Comparison of ENCODE assay signal across 17 cellular contexts in genomic region chr14:87629788-87630187, GRCh38.
DNase-seq lines count a peak whose midpoint lies in the region; ATAC-seq and TF ChIP-seq lines count a peak whose summit lies in the region.
"Had no signal": no experiment of that assay in that cellular context is flagged by ENCODE, and none has a peak within 500 bp of the region (broad histone marks: within the 10 kb centered on the region; RNA-seq: fewer than 3 reads in every experiment).

No MANE protein-coding gene starts in this region.

- H2AFZ ChIP-seq in Karpas-422 (ENCODE audit: low read length): no peak overlapping the region

- TF ChIP-seq CTCF in sigmoid colon (IDR thresholded peaks at IDR 0.05): no peak
- TF ChIP-seq CTCF in Calu3 (IDR thresholded peaks at IDR 0.05; ENCODE audit: unreplicated experiment): no peak

- H3K27ac ChIP-seq in Karpas-422 (ENCODE audit: low read length) (no peak overlapping the region), angular gyrus (ENCODE audit: low read depth, low read length) (peak overlapping the region; percentile 11), mesodermal cell (ENCODE audit: low read depth, low read length, severe bottlenecking) (peak overlapping the region; percentile 55), sigmoid colon (peak overlapping the region in 2 of 4 donors; percentile 21 to 37)
- H3K27ac ChIP-seq: SJCRH30 had no signal

- H4K20me1 ChIP-seq in Karpas-422 (ENCODE audit: insufficient read depth, low read depth, low read length): no peaks in the 10 kb centered on the region

- TF ChIP-seq EP300 in sigmoid colon (IDR thresholded peaks at IDR 0.05): no peak

- H3K27me3 Mint-ChIP-seq in Calu3 (ENCODE audit: unreplicated experiment): peaks cover 19% of the 10 kb centered on the region
- H3K27me3 Mint-ChIP-seq: IgD-negative memory B cell, T-cell had no signal

- peaks cover 3% of the 10 kb centered on the region for H3K9me3 Mint-ChIP-seq in Calu3 (ENCODE audit: low read depth, unreplicated experiment)

- H3K4me2 ChIP-seq in Karpas-422 (ENCODE audit: low read depth, low read length, poor library complexity, severe bottlenecking): peak overlapping the region; percentile 50

- H3K9me3 ChIP-seq in Karpas-422 (ENCODE audit: low read length) (no peaks in the 10 kb centered on the region), mesodermal cell (ENCODE audit: control insufficient read depth, low read length) (no peaks in the 10 kb centered on the region), sigmoid colon (no peaks in the 10 kb centered on the region)
- H3K9me3 ChIP-seq: SJCRH30 had no signal

- H3K4me1 Mint-ChIP-seq in Calu3 (ENCODE audit: low read depth, unreplicated experiment): no peaks in the 10 kb centered on the region
- H3K4me1 Mint-ChIP-seq: CD14-positive monocyte, IgD-negative memory B cell, T-cell had no signal

- intact Hi-C loops in sigmoid colon (cut with DNase I) (no loop called here), Calu3 (cut with micrococcal nuclease; ENCODE audit: unreplicated experiment) (no loop called here)

- H3K27ac Mint-ChIP-seq in Calu3 (ENCODE audit: unreplicated experiment): no peak overlapping the region
- H3K27ac Mint-ChIP-seq: CD14-positive monocyte, IgD-negative memory B cell, T-cell had no signal

- no peak for ATAC-seq in GM21786 (IDR thresholded peaks at IDR 0.05; ENCODE audit: unreplicated experiment)
- ATAC-seq: T-cell had no signal

- H3K27me3 ChIP-seq in Karpas-422 (ENCODE audit: low read length) (no peaks in the 10 kb centered on the region), sigmoid colon (no peaks in the 10 kb centered on the region)
- H3K27me3 ChIP-seq: SJCRH30 had no signal

- H3K9me2 ChIP-seq in Karpas-422 (replicated peaks; ENCODE audit: insufficient read depth, low read length): no peaks in the 10 kb centered on the region

- no peaks in the 10 kb centered on the region for H3K79me2 ChIP-seq in Karpas-422 (ENCODE audit: low read length)

- no peak overlapping the region for H3K9ac ChIP-seq in Karpas-422 (ENCODE audit: low read length)

- H3K4me1 ChIP-seq in Karpas-422 (ENCODE audit: low read length) (peaks cover 44% of the 10 kb centered on the region), mesodermal cell (ENCODE audit: control insufficient read depth, insufficient read depth, low read length, poor library complexity, severe bottlenecking) (peaks cover 15% of the 10 kb centered on the region), sigmoid colon (peaks cover 0 to 43% (median 36%) of the 10 kb centered on the region in 4 donors)

- TF ChIP-seq POLR2A in sigmoid colon (IDR thresholded peaks at IDR 0.05): no peak

- CTCF ChIA-PET in Calu3 (lab: Charles Lee): no interaction called here

- 80 to 93% methylated on average over 3 of the region's 3 CpGs for WGBS in mesodermal cell (ENCODE audit: insufficient coverage in 2 of 2), 2 experiments
- WGBS in sigmoid colon, 2 donors: 59 to 66% methylated on average over 3 of the region's 3 CpGs

- BruUV-seq in Calu3 (replicated peaks; lab: Mats Ljungman, UMichigan): no TSS peak

- H3K36me3 Mint-ChIP-seq in Calu3 (ENCODE audit: insufficient read depth, unreplicated experiment): no peaks in the 10 kb centered on the region
- H3K36me3 Mint-ChIP-seq: CD14-positive monocyte, IgD-negative memory B cell, T-cell had no signal

- DNase-seq in Karpas-422 (no peak), sigmoid colon (no peak), Calu3 (no peak), 8988T (no peak)
- DNase-seq: AML-193, DMS79, NCI-H1105 treated with DMSO at 0.1 percent for 48 hours, NCI-H2081, NCI-H510A, OCI-M1, T-cell had no signal

- H3K4me3 ChIP-seq in Karpas-422 (ENCODE audit: low read length) (no peak overlapping the region), mesodermal cell (ENCODE audit: extremely low read depth, insufficient read depth, low read length, poor library complexity, severe bottlenecking) (no peak overlapping the region), sigmoid colon (no peak overlapping the region)
- H3K4me3 ChIP-seq: SJCRH30 had no signal

- H3K36me3 ChIP-seq in Karpas-422 (ENCODE audit: insufficient read depth, low read length): no peaks in the 10 kb centered on the region
- no peaks in the 10 kb centered on the region for H3K36me3 ChIP-seq in mesodermal cell (ENCODE audit: control insufficient read depth, insufficient read depth, low read length)
- H3K36me3 ChIP-seq in sigmoid colon: no peaks in the 10 kb centered on the region
- H3K36me3 ChIP-seq: SJCRH30 had no signal

- H3K4me3 Mint-ChIP-seq in Calu3 (ENCODE audit: low read depth, unreplicated experiment): no peak overlapping the region
- H3K4me3 Mint-ChIP-seq: CD14-positive monocyte, IgD-negative memory B cell, T-cell had no signal
